17 cellular contexts compared by ENCODE assay signal in the genomic region with DNA sequence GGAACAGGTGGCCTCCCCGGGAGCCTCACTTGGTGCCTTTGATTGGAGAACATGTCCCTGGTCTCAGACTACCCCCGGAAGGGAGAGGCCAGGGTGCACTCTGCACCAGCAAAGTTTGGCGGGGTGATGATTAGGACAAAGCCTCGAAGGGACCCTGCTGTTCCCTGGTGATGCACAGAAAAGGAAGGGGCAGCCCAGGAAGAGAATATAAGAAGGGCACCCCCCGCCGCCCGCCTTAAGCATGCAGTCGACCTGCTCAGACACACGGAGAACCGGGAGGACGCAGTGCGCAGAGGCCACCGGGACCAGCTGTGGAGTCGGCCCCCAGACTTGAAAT.
"Had no signal": no experiment of that assay in that cellular context is flagged by ENCODE, and none has a peak within 500 bp of the region (broad histone marks: within the 10 kb centered on the region; RNA-seq: fewer than 3 reads in every experiment).

No MANE protein-coding gene starts in this region.

- FAIRE-seq: endothelial cell of umbilical vein had no signal

- H3K4me3 ChIP-seq: breast epithelium, left lung, neural progenitor cell, thoracic aorta had no signal

- H3K4me1 ChIP-seq: neural progenitor cell, parathyroid adenoma had no signal

- H3K9me3 ChIP-seq: breast epithelium, left lung, thoracic aorta had no signal

- H3K36me3 ChIP-seq: breast epithelium, left lung, neural progenitor cell, thoracic aorta had no signal

- ATAC-seq: activated CD8-positive, alpha-beta memory T cell treated with anti-CD3 and anti-CD28 coated beads, Interleukin-2, amount 10 ng/mL, durations not matched to agents 7 days and 5 days; activated naive CD4-positive, alpha-beta T cell treated with anti-CD3 and anti-CD28 coated beads, Interleukin-2, amount 50 U/mL, for 72 hours; foreskin keratinocyte; stimulated activated effector memory CD8-positive, alpha-beta T cell treated with anti-CD3 and anti-CD28 coated beads, Interleukin-12 subunit alpha, Interleukin-12 subunit beta, amount 100 ng/mL, for 72 hours had no signal

- DNase-seq: activated CD4-positive, alpha-beta T cell treated with anti-CD3 and anti-CD28 coated beads for 1 hour; activated CD4-positive, alpha-beta T cell treated with anti-CD3 and anti-CD28 coated beads, Interleukin-2, amount 50 U/mL, for 48 hours; activated CD8-positive, alpha-beta memory T cell treated with anti-CD3 and anti-CD28 coated beads, Interleukin-2, amount 10 ng/mL, durations not matched to agents 7 days and 5 days; activated effector memory CD4-positive, alpha-beta T cell treated with anti-CD3 and anti-CD28 coated beads, Interleukin-2, amount 50 U/mL, for 16 hours; activated T-cell treated with anti-CD3 and anti-CD28 coated beads, Interleukin-2, amount 50 U/mL, for 24 hours; effector CD4-positive, alpha-beta T cell; foreskin keratinocyte; islet precursor cell; retina had no signal

- H3K27ac ChIP-seq: foreskin keratinocyte, neural progenitor cell, parathyroid adenoma, thoracic aorta had no signal

- H3K27me3 ChIP-seq: breast epithelium, foreskin keratinocyte, left lung had no signal
